Comparison of ENCODE assay signal across 14 cellular contexts in the genomic region with DNA sequence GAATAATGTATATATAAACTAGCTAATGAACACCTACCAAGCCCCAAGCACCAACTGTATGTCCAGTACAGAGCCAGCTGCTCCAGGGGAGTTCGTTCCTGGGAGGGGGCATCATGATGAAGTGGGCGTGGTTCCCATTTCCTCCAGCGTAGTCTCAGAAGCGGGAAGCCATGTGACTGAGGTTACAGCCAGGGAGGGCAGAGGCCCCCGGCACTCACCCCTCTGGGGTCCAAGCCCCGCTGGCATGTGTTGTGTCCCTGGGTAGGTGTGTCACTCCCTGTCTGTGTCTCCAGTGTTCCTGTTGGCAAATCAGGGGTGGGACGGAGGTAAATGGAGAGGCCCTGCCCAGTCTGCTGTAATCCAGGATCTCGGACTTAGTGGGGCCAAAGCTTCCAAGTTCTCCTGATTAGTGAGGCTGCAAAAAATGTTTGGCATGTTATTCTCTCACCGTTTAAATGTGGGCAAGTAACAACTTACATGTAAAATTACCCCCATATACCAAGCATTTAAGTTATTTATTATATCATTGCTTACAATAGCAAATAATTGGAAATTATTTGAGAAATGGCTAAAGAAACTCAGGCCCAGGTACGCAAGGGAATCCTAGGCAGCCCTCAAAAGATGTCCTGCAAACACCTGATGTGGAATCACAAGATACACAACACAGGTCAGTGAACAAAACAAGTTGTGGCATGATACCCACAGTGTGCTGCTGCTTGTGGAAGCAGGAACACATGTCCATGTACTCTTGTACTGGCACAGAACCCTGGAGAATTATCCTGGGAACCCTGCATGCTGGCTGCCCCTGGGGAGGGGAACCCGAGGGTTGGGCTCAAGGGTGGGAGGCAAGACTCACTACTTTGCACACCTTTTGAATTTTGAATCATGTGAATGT. TPM values are rescaled to one million over a fixed set of nuclear protein-coding genes. Genes with fewer than 3 reads are reported as not detected.
A peak's percentile ranks its signal among the peaks of the same experiment; 100 is the strongest.
DNase-seq lines count a peak whose midpoint lies in the region; ATAC-seq and TF ChIP-seq lines count a peak whose summit lies in the region.
"Had no signal": no experiment of that assay in that cellular context is flagged by ENCODE, and none has a peak within 500 bp of the region (broad histone marks: within the 10 kb centered on the region; RNA-seq: fewer than 3 reads in every experiment).

No MANE protein-coding gene starts in this region.

- POLR2A ChIA-PET in T-cell (lab: Charles Lee): no interaction called here

- H3K4me3 ChIP-seq in thoracic aorta: peak overlapping the region; percentile 44
- H3K4me3 ChIP-seq: GM23338, psoas muscle had no signal

- TF ChIP-seq CTCF in foreskin keratinocyte (conservative IDR thresholded peaks at IDR 0.05) (no peak), thoracic aorta (IDR thresholded peaks at IDR 0.05) (no peak)

- no peaks in the 10 kb centered on the region for H3K27me3 ChIP-seq in foreskin keratinocyte
- no peaks in the 10 kb centered on the region for H3K27me3 ChIP-seq in thoracic aorta (replicated peaks; ENCODE audit: insufficient read depth)
- H3K27me3 ChIP-seq: BE2C had no signal

- peak overlapping the region; percentile 56 for H3K4me3 Mint-ChIP-seq in activated naive CD8-positive, alpha-beta T cell
- no peak overlapping the region for H3K4me3 Mint-ChIP-seq in activated naive CD8-positive, alpha-beta T cell treated with anti-CD3 and anti-CD28 coated beads, Interleukin-2, amount 50 U/mL, for 24 hours
- peak overlapping the region; percentile 48 to 65 (median 55) for H3K4me3 Mint-ChIP-seq in T-cell
- H3K4me3 Mint-ChIP-seq: GM23338; stimulated activated naive B cell treated with anti-CD40 and anti-IgM and Interleukin-4, amounts not matched to agents 10 μg/mL and 1 μg/mL and 100 μg/mL, for 72 hours had no signal

- no peak for DNase-seq in activated naive CD8-positive, alpha-beta T cell treated with anti-CD3 and anti-CD28 coated beads, Interleukin-2, amount 50 U/mL, for 24 hours
- no peak for DNase-seq in T-cell
- DNase-seq in foreskin keratinocyte: peak; percentile 86 to 92
- no peak for DNase-seq in thoracic aorta (ENCODE audit: low spot score)
- DNase-seq in NCI-H345 (lab: John Stamatoyannopoulos, UW): no peak
- DNase-seq in ACHN: no peak
- DNase-seq: BE2C; MM.1S; NCI-H2107; psoas muscle; stimulated activated naive B cell treated with anti-CD40 and anti-IgM and Interleukin-4, amounts not matched to agents 10 μg/mL and 1 μg/mL and 100 μg/mL, for 72 hours had no signal

- in situ Hi-C loops in ACHN (cut with HindIII; ENCODE audit: low pct_ligation_motif_present, low pct_unique_long_range_greater_than_20kb, low sequenced_read_pairs): no loop called here

- H3K4me1 ChIP-seq in foreskin keratinocyte (peaks cover 29% of the 10 kb centered on the region), thoracic aorta (ENCODE audit: control insufficient read depth in 1 of 2, low read depth in 2 of 2) (peaks cover 10 to 13% of the 10 kb centered on the region in 2 donors)
- H3K4me1 ChIP-seq: BE2C, psoas muscle had no signal

- peaks cover 6% of the 10 kb centered on the region for H3K9me3 Mint-ChIP-seq in activated naive CD8-positive, alpha-beta T cell (ENCODE audit: low read depth)
- H3K9me3 Mint-ChIP-seq in activated naive CD8-positive, alpha-beta T cell treated with anti-CD3 and anti-CD28 coated beads, Interleukin-2, amount 50 U/mL, for 24 hours: no peaks in the 10 kb centered on the region
- peaks cover 0 to 2% (median 0%) of the 10 kb centered on the region in 3 donors for H3K9me3 Mint-ChIP-seq in T-cell
- H3K9me3 Mint-ChIP-seq: GM23338 had no signal

- ATAC-seq in activated naive CD8-positive, alpha-beta T cell treated with anti-CD3 and anti-CD28 coated beads, Interleukin-2, amount 50 U/mL, for 24 hours: no peak
- ATAC-seq in T-cell (replicated peaks in 1 of 4) (peak; percentile 12 to 40 (median 26)), foreskin keratinocyte (peak; percentile 24), thoracic aorta (ENCODE audit: insufficient number of reproducible peaks, low FRiP score, low read depth) (no peak), GM21723 (IDR thresholded peaks at IDR 0.05; ENCODE audit: unreplicated experiment) (no peak)
- ATAC-seq: GM23338 had no signal

- CTCF ChIA-PET in T-cell (lab: Charles Lee): interaction anchor here in 1 of 2 donors (0.5 to 0.6 kb wide), 2 partner anchors 9 to 12 kb away, joined by 3 read pairs; no protein-coding TSS in a partner anchor

- peaks cover 75% of the 10 kb centered on the region for H3K4me1 Mint-ChIP-seq in activated naive CD8-positive, alpha-beta T cell (ENCODE audit: low read depth)
- peaks cover 60% of the 10 kb centered on the region for H3K4me1 Mint-ChIP-seq in activated naive CD8-positive, alpha-beta T cell treated with anti-CD3 and anti-CD28 coated beads, Interleukin-2, amount 50 U/mL, for 24 hours
- peaks cover 78 to 85% (median 84%) of the 10 kb centered on the region in 3 donors for H3K4me1 Mint-ChIP-seq in T-cell

- no peaks in the 10 kb centered on the region for H3K9me3 ChIP-seq in thoracic aorta
- H3K9me3 ChIP-seq: BE2C, psoas muscle had no signal

- H3K27me3 Mint-ChIP-seq in activated naive CD8-positive, alpha-beta T cell: no peaks in the 10 kb centered on the region
- no peaks in the 10 kb centered on the region for H3K27me3 Mint-ChIP-seq in activated naive CD8-positive, alpha-beta T cell treated with anti-CD3 and anti-CD28 coated beads, Interleukin-2, amount 50 U/mL, for 24 hours
- H3K27me3 Mint-ChIP-seq in T-cell: no peaks in the 10 kb centered on the region
- H3K27me3 Mint-ChIP-seq: stimulated activated naive B cell treated with anti-CD40 and anti-IgM and Interleukin-4, amounts not matched to agents 10 μg/mL and 1 μg/mL and 100 μg/mL, for 72 hours had no signal

- H3K36me3 Mint-ChIP-seq in activated naive CD8-positive, alpha-beta T cell: peaks cover 6% of the 10 kb centered on the region
- no peaks in the 10 kb centered on the region for H3K36me3 Mint-ChIP-seq in activated naive CD8-positive, alpha-beta T cell treated with anti-CD3 and anti-CD28 coated beads, Interleukin-2, amount 50 U/mL, for 24 hours (ENCODE audit: low read depth)
- H3K36me3 Mint-ChIP-seq in T-cell: peaks cover 12% of the 10 kb centered on the region

- peak overlapping the region; percentile 59 for H3K27ac Mint-ChIP-seq in activated naive CD8-positive, alpha-beta T cell
- H3K27ac Mint-ChIP-seq in activated naive CD8-positive, alpha-beta T cell treated with anti-CD3 and anti-CD28 coated beads, Interleukin-2, amount 50 U/mL, for 24 hours: no peak overlapping the region
- H3K27ac Mint-ChIP-seq in T-cell: peak overlapping the region; percentile 80 to 90
- H3K27ac Mint-ChIP-seq: GM23338 had no signal

- no peaks in the 10 kb centered on the region for H3K36me3 ChIP-seq in thoracic aorta
- H3K36me3 ChIP-seq: BE2C had no signal

- H3K27ac ChIP-seq in foreskin keratinocyte (peak overlapping the region; percentile 89), thoracic aorta (no peak overlapping the region)
- H3K27ac ChIP-seq: psoas muscle had no signal

RNA-seq across cellular contexts. Expression of gene FAM110A, which starts 22.2 kb away (rescaled TPM):
- total RNA-seq in T-cell: 10 to 100 TPM; 12.7 to 27.9 (median 26.9) TPM
- 18.4 and 18.8 TPM in 2 replicates for total RNA-seq in foreskin keratinocyte
- 27.6 and 29.6 TPM in 2 replicates for polyA plus RNA-seq in foreskin keratinocyte
- total RNA-seq in thoracic aorta: 1 to 10 TPM in 1 of 2 donors, under 1 TPM in 1; 0.81 to 3.5 TPM

Comparison
In these comparisons a context has a peak if more than half of its experiments do, and no peak if none do; other contexts are left out.
1. ATAC-seq: peak in T-cell (4 of 4) and foreskin keratinocyte (single experiment); none in activated naive CD8-positive, alpha-beta T cell treated with anti-CD3 and anti-CD28 coated beads, Interleukin-2, amount 50 U/mL, for 24 hours (single experiment), thoracic aorta (single experiment) and GM21723 (single experiment).
2. DNase-seq: peak in foreskin keratinocyte (2 of 2); none in activated naive CD8-positive, alpha-beta T cell treated with anti-CD3 and anti-CD28 coated beads, Interleukin-2, amount 50 U/mL, for 24 hours (single experiment), T-cell (0 of 34), thoracic aorta (single experiment), NCI-H345 (single experiment) and ACHN (single experiment).